Comparison of ENCODE assay signal across 8 cellular contexts in the genomic region with DNA sequence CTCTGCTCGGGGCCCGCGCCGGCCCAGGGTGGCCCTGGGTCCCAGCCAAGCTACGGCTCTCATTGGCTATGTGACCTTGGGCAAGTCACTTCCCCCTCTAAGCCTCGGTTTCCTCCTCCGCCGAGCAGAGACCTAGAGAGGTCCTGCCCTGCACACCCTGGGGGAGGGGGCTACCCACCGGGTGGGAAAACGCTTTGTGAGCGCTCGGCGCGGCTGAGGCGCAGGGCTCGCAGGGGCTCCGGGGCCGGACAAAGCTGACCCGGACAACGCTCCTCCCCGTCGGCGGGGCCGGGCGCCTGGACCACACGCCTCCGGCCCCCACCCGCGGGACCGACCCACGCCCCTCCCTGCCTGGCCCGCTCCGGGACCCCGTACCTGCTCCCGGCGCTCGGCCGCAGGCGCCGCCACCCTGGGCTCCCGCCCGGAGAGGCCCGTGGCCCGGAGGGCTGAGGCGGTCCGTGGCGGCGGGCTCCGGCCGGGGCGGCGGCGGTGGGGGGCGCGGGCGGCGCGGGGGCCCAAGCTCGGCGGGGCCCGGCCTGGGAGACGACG.
A peak's percentile ranks its signal among the peaks of the same experiment; 100 is the strongest.
DNase-seq lines count a peak whose midpoint lies in the region; ATAC-seq and TF ChIP-seq lines count a peak whose summit lies in the region.

No MANE protein-coding gene starts in this region.

- peaks cover 3% of the 10 kb centered on the region for H3K36me3 Mint-ChIP-seq in activated naive CD4-positive, alpha-beta T cell treated with anti-CD3 and anti-CD28 coated beads for 36 hours (ENCODE audit: low read depth)

- H3K36me3 ChIP-seq in heart left ventricle, result peaks cover 0 to 3% (median 0%) of the 10 kb centered on the region in 9 donors

- no peaks in the 10 kb centered on the region for H3K27me3 Mint-ChIP-seq in activated naive CD4-positive, alpha-beta T cell treated with anti-CD3 and anti-CD28 coated beads for 36 hours (ENCODE audit: low read depth)

- CTCF ChIA-PET in activated naive CD4-positive, alpha-beta T cell treated with anti-CD3 and anti-CD28 coated beads for 36 hours (lab: Charles Lee), result interaction anchor here (0.9 to 3.0 kb wide), 3 partner anchors 11 to 80 kb away, joined by 3 to 10 read pairs (median 3); no protein-coding TSS in a partner anchor

- H3K27ac Mint-ChIP-seq in activated naive CD4-positive, alpha-beta T cell treated with anti-CD3 and anti-CD28 coated beads for 36 hours, result peak overlapping the region; percentile 83

- peak overlapping the region; percentile 55 to 92 (median 86) for H3K27ac ChIP-seq in heart left ventricle

- no peaks in the 10 kb centered on the region for H3K9me3 ChIP-seq in heart left ventricle

- intact Hi-C loops in activated naive CD4-positive, alpha-beta T cell treated with anti-CD3 and anti-CD28 coated beads for 36 hours (cut with micrococcal nuclease), result loop anchor here (1.0 to 10.0 kb wide), 8 partner anchors 16 to 832 kb away; a partner anchor contains a TSS
- intact Hi-C loops in heart left ventricle (cut with DNase I), result loop anchor here in 5 of 10 donors (1.0 to 10.0 kb wide), 7 partner anchors 16 to 228 kb away; a partner anchor contains a TSS

- peak overlapping the region; percentile 69 for H3K4me3 Mint-ChIP-seq in activated naive CD4-positive, alpha-beta T cell treated with anti-CD3 and anti-CD28 coated beads for 36 hours

- no peaks in the 10 kb centered on the region for H3K27me3 ChIP-seq in heart left ventricle

- 0 to 1% (median 0%) methylated on average over 1 to 63 of the region's 63 CpGs for WGBS in heart left ventricle, 4 donors

- TF ChIP-seq CTCF in heart left ventricle (IDR thresholded peaks at IDR 0.05) (no peak), retinal pigment epithelial cell (conservative IDR thresholded peaks at IDR 0.05; ENCODE audit: low read depth, low read length) (no peak)

- peak; percentile 51 for DNase-seq in activated gamma-delta T cell treated with Interleukin-2 at 50 U/mL for 16 hours
- DNase-seq in activated gamma-delta T cell (lab: John Stamatoyannopoulos, UW), result no peak
- peak; percentile 64 for DNase-seq in RPMI8226
- peak; percentile 60 for DNase-seq in activated naive CD4-positive, alpha-beta T cell treated with anti-CD3 and anti-CD28 coated beads for 36 hours
- peak; percentile 58 to 79 (median 66) for DNase-seq in heart left ventricle
- DNase-seq in retinal pigment epithelial cell (ENCODE audit: low read depth), result no peak
- no peak for DNase-seq in NCI-H2196 (lab: John Stamatoyannopoulos, UW; ENCODE audit: unreplicated experiment)

- peaks cover 3 to 34% (median 20%) of the 10 kb centered on the region in 12 donors for H3K4me1 ChIP-seq in heart left ventricle

- ATAC-seq in HG03064 (IDR thresholded peaks at IDR 0.05; ENCODE audit: low read depth, unreplicated experiment), result peak; percentile 36
- peak; percentile 1 to 44 (median 36) for ATAC-seq in heart left ventricle

- no peaks in the 10 kb centered on the region for H3K9me3 Mint-ChIP-seq in activated naive CD4-positive, alpha-beta T cell treated with anti-CD3 and anti-CD28 coated beads for 36 hours

- peak overlapping the region; percentile 54 to 100 (median 92) for H3K4me3 ChIP-seq in heart left ventricle
- H3K4me3 ChIP-seq in retinal pigment epithelial cell (ENCODE audit: low read length), result peak overlapping the region; percentile 88

- no peak for TF ChIP-seq POLR2A in heart left ventricle (IDR thresholded peaks at IDR 0.05)

- peaks cover 58% of the 10 kb centered on the region for H3K4me1 Mint-ChIP-seq in activated naive CD4-positive, alpha-beta T cell treated with anti-CD3 and anti-CD28 coated beads for 36 hours (ENCODE audit: low read depth)

Comparison
In these comparisons a context has a peak if more than half of its experiments do, and no peak if none do; other contexts are left out.
1. DNase-seq: peak in activated gamma-delta T cell treated with Interleukin-2 at 50 U/mL for 16 hours (single experiment), RPMI8226 (single experiment), activated naive CD4-positive, alpha-beta T cell treated with anti-CD3 and anti-CD28 coated beads for 36 hours (single experiment) and heart left ventricle (5 of 5); none in activated gamma-delta T cell (single experiment), retinal pigment epithelial cell (single experiment) and NCI-H2196 (single experiment).